In genomic region chr9:136587944-136588662, GRCh38 we compare ENCODE assay signal across 1 cellular context.
TF ChIP-seq lines count a peak whose summit lies in the region.

No MANE protein-coding gene starts in this region.

TF ChIP-seq in K562, 482 proteins besides CTCF, POLR2A, EP300 and RAD21 (continued from another document):
- TF ChIP-seq KDM2B (CRISPR knock-in tag; IDR thresholded peaks at IDR 0.05) (no peak), GABPA (tag; conservative IDR thresholded peaks at IDR 0.05; ENCODE audit: low read depth) (peak; percentile 72), ZNF146 (CRISPR knock-in tag; IDR thresholded peaks at IDR 0.05; ENCODE audit: unreplicated experiment) (peak; percentile 1), NR2C1 (IDR thresholded peaks at IDR 0.05) (no peak), NR2C1 (tag; IDR thresholded peaks at IDR 0.05) (no peak), ZNF830 (CRISPR knock-in tag; IDR thresholded peaks at IDR 0.05) (no peak), PRDM10 (IDR thresholded peaks at IDR 0.05; ENCODE audit: partially characterized antibody) (peak; percentile 66), HDAC2 (IDR thresholded peaks at IDR 0.05) (0 out of 2 replicates have a peak, but pooled peaks have one; percentile 41), DEAF1 (CRISPR knock-in tag; IDR thresholded peaks at IDR 0.05) (no peak), MNT (conservative IDR thresholded peaks at IDR 0.05) (0 out of 4 replicates have a peak, but pooled peaks of 1 of the 2 experiments have one; percentile 40), ZNF143 (CRISPR knock-in tag; IDR thresholded peaks at IDR 0.05) (no peak), RBM34 (IDR thresholded peaks at IDR 0.05; ENCODE audit: borderline replicate concordance, insufficient read depth, low read length) (no peak), ELK1 (CRISPR knock-in tag; IDR thresholded peaks at IDR 0.05) (no peak), ZBTB12 (CRISPR knock-in tag; IDR thresholded peaks at IDR 0.05) (no peak), NCOA6 (IDR thresholded peaks at IDR 0.05) (no peak), DNMT1 (IDR thresholded peaks at IDR 0.05) (no peak), ZNF76 (CRISPR knock-in tag; IDR thresholded peaks at IDR 0.05; ENCODE audit: borderline replicate concordance) (no peak), E2F3 (CRISPR knock-in tag; IDR thresholded peaks at IDR 0.05) (no peak), ZNF639 (CRISPR knock-in tag; conservative IDR thresholded peaks at IDR 0.05 in 1 of 2, IDR thresholded peaks at IDR 0.05 in 1 of 2) (no peak), ZNF431 (CRISPR knock-in tag; IDR thresholded peaks at IDR 0.05) (no peak), ZBTB9 (CRISPR knock-in tag; IDR thresholded peaks at IDR 0.05) (no peak), KAT7 (CRISPR knock-in tag; IDR thresholded peaks at IDR 0.05; ENCODE audit: borderline replicate concordance) (no peak), LARP7 (IDR thresholded peaks at IDR 0.05) (no peak), ETV6 (IDR thresholded peaks at IDR 0.05; ENCODE audit: borderline replicate concordance in 1 of 2, low read depth in 2 of 2, low read length in 1 of 2) (peak in 1 of 2 experiments; percentile 63; a peak in 2 of 4 replicates), ETV6 (CRISPR knock-in tag; IDR thresholded peaks at IDR 0.05; ENCODE audit: borderline replicate concordance) (no peak), SMAD4 (CRISPR knock-in tag; conservative IDR thresholded peaks at IDR 0.05) (peak; percentile 60), GABPB1 (CRISPR knock-in tag; IDR thresholded peaks at IDR 0.05) (peak; percentile 64; the same call in 1 of the 2 replicates), ZNF780A (CRISPR knock-in tag; IDR thresholded peaks at IDR 0.05) (no peak), SMC3 (conservative IDR thresholded peaks at IDR 0.05; ENCODE audit: insufficient read depth, low read depth, low read length) (no peak), RBM39 (optimal IDR thresholded peaks at IDR 0.05; ENCODE audit: low read depth, low read length) (no peak), ZNF121 (CRISPR knock-in tag; conservative IDR thresholded peaks at IDR 0.05) (no peak), TAF1 (IDR thresholded peaks at IDR 0.05; ENCODE audit: control insufficient read depth, extremely low read depth, insufficient read depth, low read length, severe bottlenecking) (no peak), SRSF9 (IDR thresholded peaks at IDR 0.05; ENCODE audit: borderline replicate concordance, low read depth, low read length) (no peak), BRCA1 (IDR thresholded peaks at IDR 0.05) (no peak), BRCA1 (CRISPR knock-in tag; IDR thresholded peaks at IDR 0.05) (no peak), GATA2 (CRISPR knock-in tag; IDR thresholded peaks at IDR 0.05) (no peak), RNF219 (CRISPR knock-in tag; IDR thresholded peaks at IDR 0.05) (no peak), CEBPZ (IDR thresholded peaks at IDR 0.05; ENCODE audit: borderline replicate concordance, low read depth, low read length) (no peak), TRIM25 (IDR thresholded peaks at IDR 0.05; ENCODE audit: borderline replicate concordance) (no peak)
